1 cellular context compared by ENCODE assay signal in the genomic region with DNA sequence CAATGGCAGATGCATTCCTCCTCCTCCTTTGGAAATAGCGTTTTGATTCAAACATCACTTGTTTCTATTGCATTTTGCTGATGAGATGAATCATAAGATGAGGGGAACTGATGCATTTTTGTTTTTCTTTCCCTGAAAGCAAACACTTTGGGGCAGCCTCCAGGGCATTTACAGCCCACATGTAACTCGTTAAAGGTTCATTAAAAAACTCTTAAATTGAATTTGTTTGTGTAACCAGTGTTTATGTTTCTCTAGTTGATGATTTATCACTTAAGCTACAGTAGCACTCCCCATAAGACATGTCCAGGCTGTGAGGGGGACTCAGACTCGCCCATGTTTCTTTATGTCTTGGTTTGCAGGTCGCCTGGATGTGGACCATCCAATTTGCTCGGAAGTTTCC.
TF ChIP-seq lines count a peak whose summit lies in the region.

No MANE protein-coding gene starts in this region.

TF ChIP-seq in GM23338, 12 proteins besides CTCF, POLR2A, EP300 and RAD21 (continued from another document):
- TF ChIP-seq EZH2phosphoT487 (IDR thresholded peaks at IDR 0.05; ENCODE audit: unreplicated experiment), result no peak
- TF ChIP-seq ZNF114 (CRISPR knock-in tag; IDR thresholded peaks at IDR 0.05), result no peak
- no peak for TF ChIP-seq JUNB (IDR thresholded peaks at IDR 0.05; ENCODE audit: unreplicated experiment)
- no peak for TF ChIP-seq STAT1 (IDR thresholded peaks at IDR 0.05; ENCODE audit: unreplicated experiment)
- no peak for TF ChIP-seq POLR2AphosphoS5 (IDR thresholded peaks at IDR 0.05; ENCODE audit: low read depth)
